Comparison of ENCODE assay signal across 22 cellular contexts in genomic region chr13:82898625-82899024, GRCh38.
"Had no signal": no experiment of that assay in that cellular context is flagged by ENCODE, and none has a peak within 500 bp of the region (broad histone marks: within the 10 kb centered on the region; RNA-seq: fewer than 3 reads in every experiment).

No MANE protein-coding gene starts in this region.

- DNase-seq: activated CD4-positive, alpha-beta T cell treated with anti-CD3 and anti-CD28 coated beads for 1 hour; activated CD4-positive, alpha-beta T cell treated with anti-CD3 and anti-CD28 coated beads, Interleukin-2, amount 50 U/mL, for 1 hour; activated CD8-positive, alpha-beta T cell treated with anti-CD3 and anti-CD28 coated beads, Interleukin-2, amount 10 ng/mL, durations not matched to agents 7 days and 5 days; activated gamma-delta T cell; activated naive CD4-positive, alpha-beta T cell treated with anti-CD3 and anti-CD28 coated beads, Interleukin-2, amount 50 U/mL, for 16 hours; activated naive CD8-positive, alpha-beta T cell treated with anti-CD3 and anti-CD28 coated beads, Interleukin-2, amount 50 U/mL, for 24 hours; anterior cingulate cortex; body of pancreas; effector CD4-positive, alpha-beta T cell; foreskin keratinocyte; hypothalamus; left cardiac atrium; midbrain; natural killer cell; spleen; stimulated activated CD4-positive, alpha-beta T cell treated with anti-CD3 and anti-CD28 coated beads, Interleukin-4, amount 100 ng/mL, for 1 hour; stimulated activated naive CD4-positive, alpha-beta T cell; testis; trophoblast cell; uterus had no signal

- FAIRE-seq: islet of Langerhans had no signal

- H3K4me3 ChIP-seq: body of pancreas, cardiac muscle cell, spleen, testis, uterus had no signal

- H3K9me3 ChIP-seq: body of pancreas, testis, uterus had no signal

- H3K27ac ChIP-seq: body of pancreas, cardiac muscle cell, foreskin keratinocyte, spleen, testis, uterus had no signal

- H3K4me1 ChIP-seq: body of pancreas, foreskin keratinocyte, spleen, testis, uterus had no signal

- H3K36me3 ChIP-seq: cardiac muscle cell, spleen had no signal

- H3K27me3 ChIP-seq: body of pancreas, cardiac muscle cell, foreskin keratinocyte, spleen, testis, uterus had no signal
